Comparison of ENCODE assay signal across 14 cellular contexts in genomic region chr5:81005708-81006107, GRCh38. TPM values are rescaled to one million over a fixed set of nuclear protein-coding genes. Genes with fewer than 3 reads are reported as not detected.
A peak's percentile ranks its signal among the peaks of the same experiment; 100 is the strongest.
DNase-seq lines count a peak whose midpoint lies in the region; ATAC-seq and TF ChIP-seq lines count a peak whose summit lies in the region.
"Had no signal": no experiment of that assay in that cellular context is flagged by ENCODE, and none has a peak within 500 bp of the region (broad histone marks: within the 10 kb centered on the region; RNA-seq: fewer than 3 reads in every experiment).

No MANE protein-coding gene starts in this region.

- H3K4me3 Mint-ChIP-seq in activated T-cell treated with anti-CD3 and anti-CD28 coated beads, Interleukin-2, amount 50 U/mL, for 4 hours: peak overlapping the region; percentile 42
- H3K4me3 Mint-ChIP-seq in CD4-positive, alpha-beta T cell: peak overlapping the region; percentile 35
- H3K4me3 Mint-ChIP-seq in T-cell (peak overlapping the region in 2 of 3 donors; percentile 25 to 64), nephron progenitor cell (no peak overlapping the region)
- H3K4me3 Mint-ChIP-seq in activated naive CD8-positive, alpha-beta T cell treated with anti-CD3 and anti-CD28 coated beads, Interleukin-2, amount 50 U/mL, for 24 hours: peak overlapping the region; percentile 37

- H3K9me3 ChIP-seq in CD4-positive, alpha-beta T cell (ENCODE audit: control insufficient read depth, low read length): no peaks in the 10 kb centered on the region
- no peaks in the 10 kb centered on the region for H3K9me3 ChIP-seq in transverse colon

- no peak overlapping the region for H3K4me3 ChIP-seq in transverse colon

- no peak for TF ChIP-seq CTCF in CD4-positive, alpha-beta T cell (IDR thresholded peaks at IDR 0.05)
- TF ChIP-seq CTCF in nephron progenitor cell (IDR thresholded peaks at IDR 0.05): no peak
- TF ChIP-seq CTCF in transverse colon (IDR thresholded peaks at IDR 0.05): no peak

- no peak for TF ChIP-seq EP300 in transverse colon (IDR thresholded peaks at IDR 0.05; ENCODE audit: low read depth)

- intact Hi-C loops in CD4-positive, alpha-beta T cell (cut with DNase I, micrococcal nuclease): loop anchor here in 1 of 2 experiments (2.0 kb wide), 1 partner anchor 45 kb away; the partner anchor contains the start of gene RASGRF2
- intact Hi-C loops in transverse colon (cut with DNase I; ENCODE audit: low total_unique reads): no loop called here

- POLR2A ChIA-PET in CD4-positive, alpha-beta T cell (lab: Charles Lee): interaction anchor here (0.7 to 6.5 kb wide), 4 partner anchors 10 to 46 kb away, joined by 3 to 82 read pairs (median 14); partner anchors contain the start of gene RASGRF2
- POLR2A ChIA-PET in T-cell (lab: Charles Lee): no interaction called here

- H3K36me3 Mint-ChIP-seq in activated T-cell treated with anti-CD3 and anti-CD28 coated beads, Interleukin-2, amount 50 U/mL, for 4 hours (ENCODE audit: insufficient read depth): no peaks in the 10 kb centered on the region
- peaks cover 10% of the 10 kb centered on the region for H3K36me3 Mint-ChIP-seq in CD4-positive, alpha-beta T cell (ENCODE audit: low read depth)
- H3K36me3 Mint-ChIP-seq in T-cell: no peaks in the 10 kb centered on the region
- peaks cover 14% of the 10 kb centered on the region for H3K36me3 Mint-ChIP-seq in activated naive CD8-positive, alpha-beta T cell treated with anti-CD3 and anti-CD28 coated beads, Interleukin-2, amount 50 U/mL, for 24 hours (ENCODE audit: low read depth)
- H3K36me3 Mint-ChIP-seq in nephron progenitor cell (ENCODE audit: low read depth): no peaks in the 10 kb centered on the region

- CTCF ChIA-PET in CD4-positive, alpha-beta T cell (lab: Charles Lee): interaction anchor here (0.6 kb wide), 1 partner anchor 42 kb away, joined by 3 read pairs; no protein-coding TSS in a partner anchor
- CTCF ChIA-PET in T-cell (lab: Charles Lee): interaction anchor here in 1 of 2 donors (0.6 kb wide), 2 partner anchors 11 to 46 kb away, joined by 4 read pairs; partner anchors contain the start of gene RASGRF2

- no peak overlapping the region for H3K27ac ChIP-seq in CD4-positive, alpha-beta T cell (ENCODE audit: low read depth, low read length)
- H3K27ac ChIP-seq in transverse colon: no peak overlapping the region

- H3K4me1 ChIP-seq in transverse colon: no peaks in the 10 kb centered on the region

- H3K27me3 ChIP-seq in CD4-positive, alpha-beta T cell (ENCODE audit: control insufficient read depth, insufficient read depth, low read length): no peaks in the 10 kb centered on the region
- no peaks in the 10 kb centered on the region for H3K27me3 ChIP-seq in transverse colon

- peaks cover 79% of the 10 kb centered on the region for H3K4me1 Mint-ChIP-seq in activated T-cell treated with anti-CD3 and anti-CD28 coated beads, Interleukin-2, amount 50 U/mL, for 4 hours (ENCODE audit: low read depth)
- peaks cover 88% of the 10 kb centered on the region for H3K4me1 Mint-ChIP-seq in CD4-positive, alpha-beta T cell (ENCODE audit: low read depth)
- H3K4me1 Mint-ChIP-seq in T-cell (peaks cover 85 to 93% (median 89%) of the 10 kb centered on the region in 3 donors), nephron progenitor cell (no peaks in the 10 kb centered on the region)
- peaks cover 76% of the 10 kb centered on the region for H3K4me1 Mint-ChIP-seq in activated naive CD8-positive, alpha-beta T cell treated with anti-CD3 and anti-CD28 coated beads, Interleukin-2, amount 50 U/mL, for 24 hours

- no peaks in the 10 kb centered on the region for H3K9me3 Mint-ChIP-seq in activated T-cell treated with anti-CD3 and anti-CD28 coated beads, Interleukin-2, amount 50 U/mL, for 4 hours
- H3K9me3 Mint-ChIP-seq in CD4-positive, alpha-beta T cell: no peaks in the 10 kb centered on the region
- H3K9me3 Mint-ChIP-seq in T-cell: no peaks in the 10 kb centered on the region
- no peaks in the 10 kb centered on the region for H3K9me3 Mint-ChIP-seq in activated naive CD8-positive, alpha-beta T cell treated with anti-CD3 and anti-CD28 coated beads, Interleukin-2, amount 50 U/mL, for 24 hours
- H3K9me3 Mint-ChIP-seq in nephron progenitor cell: no peaks in the 10 kb centered on the region

- WGBS in transverse colon (ENCODE audit: low coverage in 1 of 2), 2 donors: 83 to 89% methylated on average over 4 of the region's 4 CpGs

- in situ Hi-C loops in transverse colon (cut with MboI; ENCODE audit: low pct_ligation_motif_present in 1 of 4, low pct_unique_long_range_greater_than_20kb in 1 of 4, low sequenced_read_pairs in 3 of 4): no loop called here

- no peaks in the 10 kb centered on the region for H3K27me3 Mint-ChIP-seq in activated T-cell treated with anti-CD3 and anti-CD28 coated beads, Interleukin-2, amount 50 U/mL, for 4 hours (ENCODE audit: low read depth)
- H3K27me3 Mint-ChIP-seq in CD4-positive, alpha-beta T cell: no peaks in the 10 kb centered on the region
- H3K27me3 Mint-ChIP-seq in T-cell: no peaks in the 10 kb centered on the region
- no peaks in the 10 kb centered on the region for H3K27me3 Mint-ChIP-seq in activated naive CD8-positive, alpha-beta T cell treated with anti-CD3 and anti-CD28 coated beads, Interleukin-2, amount 50 U/mL, for 24 hours
- H3K27me3 Mint-ChIP-seq in nephron progenitor cell (ENCODE audit: low read depth, poor library complexity): no peaks in the 10 kb centered on the region

- no peaks in the 10 kb centered on the region for H3K36me3 ChIP-seq in transverse colon

- H3K27ac Mint-ChIP-seq in CD4-positive, alpha-beta T cell: peak overlapping the region; percentile 92
- H3K27ac Mint-ChIP-seq in T-cell: peak overlapping the region; percentile 87
- peak overlapping the region; percentile 81 for H3K27ac Mint-ChIP-seq in activated naive CD8-positive, alpha-beta T cell treated with anti-CD3 and anti-CD28 coated beads, Interleukin-2, amount 50 U/mL, for 24 hours
- no peak overlapping the region for H3K27ac Mint-ChIP-seq in nephron progenitor cell

- no peak for ATAC-seq in activated T-cell treated with anti-CD3 and anti-CD28 coated beads, Interleukin-2, amount 50 U/mL, for 4 hours
- no peak for ATAC-seq in CD4-positive, alpha-beta T cell (ENCODE audit: poor library complexity)
- no peak for ATAC-seq in T-cell (replicated peaks in 1 of 4)
- ATAC-seq in activated naive CD8-positive, alpha-beta T cell treated with anti-CD3 and anti-CD28 coated beads, Interleukin-2, amount 50 U/mL, for 24 hours: no peak
- no peak for ATAC-seq in GM21360 (IDR thresholded peaks at IDR 0.05; ENCODE audit: unreplicated experiment)
- ATAC-seq: PC-3 had no signal

- no peak for TF ChIP-seq POLR2A in transverse colon (IDR thresholded peaks at IDR 0.05)

- no peak for DNase-seq in activated T-cell treated with anti-CD3 and anti-CD28 coated beads, Interleukin-2, amount 50 U/mL, for 4 hours
- DNase-seq in activated T-cell treated with anti-CD3 and anti-CD28 coated beads, Interleukin-2, amount 50 U/mL, for 48 hours: no peak
- DNase-seq in CD4-positive, alpha-beta T cell: no peak
- DNase-seq in T-cell (no peak), nephron progenitor cell (no peak), transverse colon (no peak)
- DNase-seq in activated naive CD8-positive, alpha-beta T cell treated with anti-CD3 and anti-CD28 coated beads, Interleukin-2, amount 50 U/mL, for 24 hours: no peak
- DNase-seq: ACHN, DMS 273 treated with DMSO at 0.1 percent for 48 hours, IMR-90, NCI-H187 treated with DMSO at 0.1 percent for 48 hours, NCI-H446, PC-3 had no signal

RNA-seq across cellular contexts. Expression of gene RASGRF2, which starts 45.5 kb away (rescaled TPM):
- total RNA-seq in activated T-cell treated with anti-CD3 and anti-CD28 coated beads, Interleukin-2, amount 50 U/mL, for 4 hours: 1 to 10 TPM; 5.6 to 8.6 (median 7.5) TPM
- total RNA-seq in CD4-positive, alpha-beta T cell: 10 to 100 TPM; 21.9 to 24.9 TPM
- total RNA-seq in T-cell (10 to 100 TPM; 25.2 to 53.0 (median 27.0) TPM), transverse colon (1 to 10 TPM; 2.0 to 3.6 (median 2.8) TPM)
